ENCODE assay signal across 1 cellular context in the genomic region with DNA sequence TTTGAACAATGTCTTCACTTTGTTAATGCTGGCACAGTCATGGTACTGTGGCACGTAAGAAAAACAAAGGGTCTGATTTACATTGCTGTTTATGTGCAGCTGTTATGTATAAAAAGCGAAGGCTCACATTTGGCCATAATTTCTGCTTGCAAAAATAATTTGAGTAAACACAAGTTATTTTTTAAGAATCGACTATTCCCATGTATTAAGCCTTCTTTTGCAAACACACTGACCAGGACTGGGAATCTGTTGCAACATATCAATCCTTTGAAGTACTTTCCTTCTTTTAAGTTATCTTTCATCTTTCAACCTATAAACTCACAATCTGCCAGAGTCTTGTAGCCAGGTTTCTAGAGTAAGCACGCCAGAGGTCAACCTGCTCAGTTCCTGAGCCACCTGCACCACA.
TF ChIP-seq lines count a peak whose summit lies in the region.

No MANE protein-coding gene starts in this region.

TF ChIP-seq in HepG2, 621 proteins besides CTCF, POLR2A, EP300 and RAD21 (continued from another document and continues in another):
- TF ChIP-seq, protein P1, sequence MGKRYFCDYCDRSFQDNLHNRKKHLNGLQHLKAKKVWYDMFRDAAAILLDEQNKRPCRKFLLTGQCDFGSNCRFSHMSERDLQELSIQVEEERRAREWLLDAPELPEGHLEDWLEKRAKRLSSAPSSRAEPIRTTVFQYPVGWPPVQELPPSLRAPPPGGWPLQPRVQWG (CRISPR knock-in tag; IDR thresholded peaks at IDR 0.05; ENCODE audit: borderline replicate concordance, low read depth), result no peak
- TF ChIP-seq KDM5A (IDR thresholded peaks at IDR 0.05; ENCODE audit: borderline replicate concordance, low read length) (no peak), GABPA (IDR thresholded peaks at IDR 0.05; ENCODE audit: low read depth, low read length) (no peak), GABPA (CRISPR knock-in tag; IDR thresholded peaks at IDR 0.05; ENCODE audit: low read depth) (peak; percentile 51; the same call in 1 of the 2 replicates), KDM6A (CRISPR knock-in tag; IDR thresholded peaks at IDR 0.05; ENCODE audit: low read depth) (no peak), ZSCAN21 (CRISPR knock-in tag; IDR thresholded peaks at IDR 0.05; ENCODE audit: borderline replicate concordance) (0 out of 2 replicates have a peak, but pooled peaks have one; percentile 21), ZSCAN20 (CRISPR knock-in tag; IDR thresholded peaks at IDR 0.05; ENCODE audit: borderline replicate concordance) (no peak), HMGA1 (CRISPR knock-in tag; conservative IDR thresholded peaks at IDR 0.05) (no peak), TEAD2 (CRISPR knock-in tag; IDR thresholded peaks at IDR 0.05) (no peak), ZMAT3 (CRISPR knock-in tag; conservative IDR thresholded peaks at IDR 0.05) (0 out of 2 replicates have a peak, but pooled peaks have one; percentile 56), U2AF1 (optimal IDR thresholded peaks at IDR 0.05; ENCODE audit: low read depth, low read length) (no peak), POLR2G (IDR thresholded peaks at IDR 0.05; ENCODE audit: low read depth, low read length) (no peak), KLF16 (CRISPR knock-in tag; IDR thresholded peaks at IDR 0.05) (peak in 1 of 2 experiments; percentile 46; a peak in 1 of 4 replicates), ONECUT2 (CRISPR knock-in tag; IDR thresholded peaks at IDR 0.05) (peak; percentile 82), ZNF768 (CRISPR knock-in tag; IDR thresholded peaks at IDR 0.05) (no peak), NFKB2 (CRISPR knock-in tag; IDR thresholded peaks at IDR 0.05; ENCODE audit: borderline replicate concordance) (no peak), NCOR1 (IDR thresholded peaks at IDR 0.05; ENCODE audit: borderline replicate concordance, low read length) (peak; percentile 86; the same call in 1 of the 2 replicates), FOXO1 (CRISPR knock-in tag; IDR thresholded peaks at IDR 0.05) (peak; percentile 84), ELF3 (CRISPR knock-in tag; IDR thresholded peaks at IDR 0.05) (peak; percentile 66), MYNN (CRISPR knock-in tag; IDR thresholded peaks at IDR 0.05; ENCODE audit: low read depth) (no peak), ETV5 (CRISPR knock-in tag; IDR thresholded peaks at IDR 0.05; ENCODE audit: borderline replicate concordance) (peak; percentile 63; the same call in 1 of the 2 replicates), ZFP41 (CRISPR knock-in tag; IDR thresholded peaks at IDR 0.05; ENCODE audit: borderline replicate concordance) (no peak), CBX2 (IDR thresholded peaks at IDR 0.05; ENCODE audit: low read depth, low read length) (no peak), CBX2 (CRISPR knock-in tag; IDR thresholded peaks at IDR 0.05; ENCODE audit: low read depth) (no peak), ZNF564 (CRISPR knock-in tag; IDR thresholded peaks at IDR 0.05) (no peak), SIX1 (CRISPR knock-in tag; IDR thresholded peaks at IDR 0.05; ENCODE audit: borderline replicate concordance) (peak; percentile 75; the same call in 1 of the 2 replicates), EHMT2 (IDR thresholded peaks at IDR 0.05; ENCODE audit: borderline replicate concordance, low read depth, low read length) (peak; percentile 30; the same call in 1 of the 2 replicates)
- TF ChIP-seq, protein P2, sequence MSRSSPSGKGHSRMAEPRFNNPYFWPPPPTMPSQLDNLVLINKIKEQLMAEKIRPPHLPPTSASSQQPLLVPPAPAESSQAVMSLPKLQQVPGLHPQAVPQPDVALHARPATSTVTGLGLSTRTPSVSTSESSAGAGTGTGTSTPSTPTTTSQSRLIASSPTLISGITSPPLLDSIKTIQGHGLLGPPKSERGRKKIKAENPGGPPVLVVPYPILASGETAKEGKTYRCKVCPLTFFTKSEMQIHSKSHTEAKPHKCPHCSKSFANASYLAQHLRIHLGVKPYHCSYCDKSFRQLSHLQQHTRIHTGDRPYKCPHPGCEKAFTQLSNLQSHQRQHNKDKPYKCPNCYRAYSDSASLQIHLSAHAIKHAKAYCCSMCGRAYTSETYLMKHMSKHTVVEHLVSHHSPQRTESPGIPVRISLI (CRISPR knock-in tag; IDR thresholded peaks at IDR 0.05; ENCODE audit: borderline replicate concordance), result peak; percentile 57; the same call in 1 of the 2 replicates
- TF ChIP-seq, protein P3, sequence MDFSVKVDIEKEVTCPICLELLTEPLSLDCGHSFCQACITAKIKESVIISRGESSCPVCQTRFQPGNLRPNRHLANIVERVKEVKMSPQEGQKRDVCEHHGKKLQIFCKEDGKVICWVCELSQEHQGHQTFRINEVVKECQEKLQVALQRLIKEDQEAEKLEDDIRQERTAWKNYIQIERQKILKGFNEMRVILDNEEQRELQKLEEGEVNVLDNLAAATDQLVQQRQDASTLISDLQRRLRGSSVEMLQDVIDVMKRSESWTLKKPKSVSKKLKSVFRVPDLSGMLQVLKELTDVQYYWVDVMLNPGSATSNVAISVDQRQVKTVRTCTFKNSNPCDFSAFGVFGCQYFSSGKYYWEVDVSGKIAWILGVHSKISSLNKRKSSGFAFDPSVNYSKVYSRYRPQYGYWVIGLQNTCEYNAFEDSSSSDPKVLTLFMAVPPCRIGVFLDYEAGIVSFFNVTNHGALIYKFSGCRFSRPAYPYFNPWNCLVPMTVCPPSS (IDR thresholded peaks at IDR 0.05), result no peak
- TF ChIP-seq, protein P4, sequence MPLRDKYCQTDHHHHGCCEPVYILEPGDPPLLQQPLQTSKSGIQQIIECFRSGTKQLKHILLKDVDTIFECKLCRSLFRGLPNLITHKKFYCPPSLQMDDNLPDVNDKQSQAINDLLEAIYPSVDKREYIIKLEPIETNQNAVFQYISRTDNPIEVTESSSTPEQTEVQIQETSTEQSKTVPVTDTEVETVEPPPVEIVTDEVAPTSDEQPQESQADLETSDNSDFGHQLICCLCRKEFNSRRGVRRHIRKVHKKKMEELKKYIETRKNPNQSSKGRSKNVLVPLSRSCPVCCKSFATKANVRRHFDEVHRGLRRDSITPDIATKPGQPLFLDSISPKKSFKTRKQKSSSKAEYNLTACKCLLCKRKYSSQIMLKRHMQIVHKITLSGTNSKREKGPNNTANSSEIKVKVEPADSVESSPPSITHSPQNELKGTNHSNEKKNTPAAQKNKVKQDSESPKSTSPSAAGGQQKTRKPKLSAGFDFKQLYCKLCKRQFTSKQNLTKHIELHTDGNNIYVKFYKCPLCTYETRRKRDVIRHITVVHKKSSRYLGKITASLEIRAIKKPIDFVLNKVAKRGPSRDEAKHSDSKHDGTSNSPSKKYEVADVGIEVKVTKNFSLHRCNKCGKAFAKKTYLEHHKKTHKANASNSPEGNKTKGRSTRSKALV (CRISPR knock-in tag; IDR thresholded peaks at IDR 0.05), result no peak; the same call in 1 of the 2 replicates
- TF ChIP-seq, protein P5, sequence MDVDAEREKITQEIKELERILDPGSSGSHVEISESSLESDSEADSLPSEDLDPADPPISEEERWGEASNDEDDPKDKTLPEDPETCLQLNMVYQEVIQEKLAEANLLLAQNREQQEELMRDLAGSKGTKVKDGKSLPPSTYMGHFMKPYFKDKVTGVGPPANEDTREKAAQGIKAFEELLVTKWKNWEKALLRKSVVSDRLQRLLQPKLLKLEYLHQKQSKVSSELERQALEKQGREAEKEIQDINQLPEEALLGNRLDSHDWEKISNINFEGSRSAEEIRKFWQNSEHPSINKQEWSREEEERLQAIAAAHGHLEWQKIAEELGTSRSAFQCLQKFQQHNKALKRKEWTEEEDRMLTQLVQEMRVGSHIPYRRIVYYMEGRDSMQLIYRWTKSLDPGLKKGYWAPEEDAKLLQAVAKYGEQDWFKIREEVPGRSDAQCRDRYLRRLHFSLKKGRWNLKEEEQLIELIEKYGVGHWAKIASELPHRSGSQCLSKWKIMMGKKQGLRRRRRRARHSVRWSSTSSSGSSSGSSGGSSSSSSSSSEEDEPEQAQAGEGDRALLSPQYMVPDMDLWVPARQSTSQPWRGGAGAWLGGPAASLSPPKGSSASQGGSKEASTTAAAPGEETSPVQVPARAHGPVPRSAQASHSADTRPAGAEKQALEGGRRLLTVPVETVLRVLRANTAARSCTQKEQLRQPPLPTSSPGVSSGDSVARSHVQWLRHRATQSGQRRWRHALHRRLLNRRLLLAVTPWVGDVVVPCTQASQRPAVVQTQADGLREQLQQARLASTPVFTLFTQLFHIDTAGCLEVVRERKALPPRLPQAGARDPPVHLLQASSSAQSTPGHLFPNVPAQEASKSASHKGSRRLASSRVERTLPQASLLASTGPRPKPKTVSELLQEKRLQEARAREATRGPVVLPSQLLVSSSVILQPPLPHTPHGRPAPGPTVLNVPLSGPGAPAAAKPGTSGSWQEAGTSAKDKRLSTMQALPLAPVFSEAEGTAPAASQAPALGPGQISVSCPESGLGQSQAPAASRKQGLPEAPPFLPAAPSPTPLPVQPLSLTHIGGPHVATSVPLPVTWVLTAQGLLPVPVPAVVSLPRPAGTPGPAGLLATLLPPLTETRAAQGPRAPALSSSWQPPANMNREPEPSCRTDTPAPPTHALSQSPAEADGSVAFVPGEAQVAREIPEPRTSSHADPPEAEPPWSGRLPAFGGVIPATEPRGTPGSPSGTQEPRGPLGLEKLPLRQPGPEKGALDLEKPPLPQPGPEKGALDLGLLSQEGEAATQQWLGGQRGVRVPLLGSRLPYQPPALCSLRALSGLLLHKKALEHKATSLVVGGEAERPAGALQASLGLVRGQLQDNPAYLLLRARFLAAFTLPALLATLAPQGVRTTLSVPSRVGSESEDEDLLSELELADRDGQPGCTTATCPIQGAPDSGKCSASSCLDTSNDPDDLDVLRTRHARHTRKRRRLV (CRISPR knock-in tag; IDR thresholded peaks at IDR 0.05), result no peak
- TF ChIP-seq, protein P6, sequence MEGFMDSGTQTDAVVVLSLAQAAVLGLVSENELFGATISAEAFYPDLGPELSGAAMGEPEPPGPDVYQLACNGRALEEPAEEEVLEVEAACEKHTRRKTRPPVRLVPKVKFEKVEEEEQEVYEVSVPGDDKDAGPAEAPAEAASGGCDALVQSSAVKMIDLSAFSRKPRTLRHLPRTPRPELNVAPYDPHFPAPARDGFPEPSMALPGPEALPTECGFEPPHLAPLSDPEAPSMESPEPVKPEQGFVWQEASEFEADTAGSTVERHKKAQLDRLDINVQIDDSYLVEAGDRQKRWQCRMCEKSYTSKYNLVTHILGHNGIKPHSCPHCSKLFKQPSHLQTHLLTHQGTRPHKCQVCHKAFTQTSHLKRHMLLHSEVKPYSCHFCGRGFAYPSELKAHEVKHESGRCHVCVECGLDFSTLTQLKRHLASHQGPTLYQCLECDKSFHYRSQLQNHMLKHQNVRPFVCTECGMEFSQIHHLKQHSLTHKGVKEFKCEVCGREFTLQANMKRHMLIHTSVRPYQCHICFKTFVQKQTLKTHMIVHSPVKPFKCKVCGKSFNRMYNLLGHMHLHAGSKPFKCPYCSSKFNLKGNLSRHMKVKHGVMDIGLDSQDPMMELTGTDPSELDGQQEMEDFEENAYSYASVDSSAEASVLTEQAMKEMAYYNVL (CRISPR knock-in tag; IDR thresholded peaks at IDR 0.05; ENCODE audit: borderline replicate concordance), result peak; percentile 96; the same call in 1 of the 2 replicates
- TF ChIP-seq, protein P7, sequence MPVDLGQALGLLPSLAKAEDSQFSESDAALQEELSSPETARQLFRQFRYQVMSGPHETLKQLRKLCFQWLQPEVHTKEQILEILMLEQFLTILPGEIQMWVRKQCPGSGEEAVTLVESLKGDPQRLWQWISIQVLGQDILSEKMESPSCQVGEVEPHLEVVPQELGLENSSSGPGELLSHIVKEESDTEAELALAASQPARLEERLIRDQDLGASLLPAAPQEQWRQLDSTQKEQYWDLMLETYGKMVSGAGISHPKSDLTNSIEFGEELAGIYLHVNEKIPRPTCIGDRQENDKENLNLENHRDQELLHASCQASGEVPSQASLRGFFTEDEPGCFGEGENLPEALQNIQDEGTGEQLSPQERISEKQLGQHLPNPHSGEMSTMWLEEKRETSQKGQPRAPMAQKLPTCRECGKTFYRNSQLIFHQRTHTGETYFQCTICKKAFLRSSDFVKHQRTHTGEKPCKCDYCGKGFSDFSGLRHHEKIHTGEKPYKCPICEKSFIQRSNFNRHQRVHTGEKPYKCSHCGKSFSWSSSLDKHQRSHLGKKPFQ (CRISPR knock-in tag; IDR thresholded peaks at IDR 0.05; ENCODE audit: insufficient replicate concordance), result no peak
- TF ChIP-seq, protein P8, sequence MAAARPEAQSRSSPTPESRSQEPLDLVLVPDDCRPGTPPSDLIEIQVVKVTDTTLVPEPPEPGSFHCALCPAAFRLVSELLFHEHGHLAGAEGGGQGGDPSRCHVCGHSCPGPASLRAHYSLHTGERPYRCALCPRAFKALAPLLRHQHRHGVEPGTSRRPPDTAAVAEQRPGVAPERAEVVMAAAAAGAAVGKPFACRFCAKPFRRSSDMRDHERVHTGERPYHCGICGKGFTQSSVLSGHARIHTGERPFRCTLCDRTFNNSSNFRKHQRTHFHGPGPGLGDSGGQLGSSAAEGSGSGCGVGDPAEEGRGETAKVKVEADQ (CRISPR knock-in tag; IDR thresholded peaks at IDR 0.05; ENCODE audit: borderline replicate concordance), result no peak
- TF ChIP-seq, protein P9, sequence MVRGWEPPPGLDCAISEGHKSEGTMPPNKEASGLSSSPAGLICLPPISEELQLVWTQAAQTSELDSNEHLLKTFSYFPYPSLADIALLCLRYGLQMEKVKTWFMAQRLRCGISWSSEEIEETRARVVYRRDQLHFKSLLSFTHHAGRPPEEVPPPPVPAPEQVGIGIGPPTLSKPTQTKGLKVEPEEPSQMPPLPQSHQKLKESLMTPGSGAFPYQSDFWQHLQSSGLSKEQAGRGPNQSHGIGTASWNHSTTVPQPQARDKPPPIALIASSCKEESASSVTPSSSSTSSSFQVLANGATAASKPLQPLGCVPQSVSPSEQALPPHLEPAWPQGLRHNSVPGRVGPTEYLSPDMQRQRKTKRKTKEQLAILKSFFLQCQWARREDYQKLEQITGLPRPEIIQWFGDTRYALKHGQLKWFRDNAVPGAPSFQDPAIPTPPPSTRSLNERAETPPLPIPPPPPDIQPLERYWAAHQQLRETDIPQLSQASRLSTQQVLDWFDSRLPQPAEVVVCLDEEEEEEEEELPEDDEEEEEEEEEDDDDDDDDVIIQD (CRISPR knock-in tag; IDR thresholded peaks at IDR 0.05; ENCODE audit: low read depth), result peak; percentile 74; the same call in 1 of the 2 replicates
- TF ChIP-seq, protein P10, sequence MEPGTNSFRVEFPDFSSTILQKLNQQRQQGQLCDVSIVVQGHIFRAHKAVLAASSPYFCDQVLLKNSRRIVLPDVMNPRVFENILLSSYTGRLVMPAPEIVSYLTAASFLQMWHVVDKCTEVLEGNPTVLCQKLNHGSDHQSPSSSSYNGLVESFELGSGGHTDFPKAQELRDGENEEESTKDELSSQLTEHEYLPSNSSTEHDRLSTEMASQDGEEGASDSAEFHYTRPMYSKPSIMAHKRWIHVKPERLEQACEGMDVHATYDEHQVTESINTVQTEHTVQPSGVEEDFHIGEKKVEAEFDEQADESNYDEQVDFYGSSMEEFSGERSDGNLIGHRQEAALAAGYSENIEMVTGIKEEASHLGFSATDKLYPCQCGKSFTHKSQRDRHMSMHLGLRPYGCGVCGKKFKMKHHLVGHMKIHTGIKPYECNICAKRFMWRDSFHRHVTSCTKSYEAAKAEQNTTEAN (CRISPR knock-in tag; conservative IDR thresholded peaks at IDR 0.05), result peak; percentile 74; the same call in 1 of the 2 replicates
- TF ChIP-seq, protein P11, sequence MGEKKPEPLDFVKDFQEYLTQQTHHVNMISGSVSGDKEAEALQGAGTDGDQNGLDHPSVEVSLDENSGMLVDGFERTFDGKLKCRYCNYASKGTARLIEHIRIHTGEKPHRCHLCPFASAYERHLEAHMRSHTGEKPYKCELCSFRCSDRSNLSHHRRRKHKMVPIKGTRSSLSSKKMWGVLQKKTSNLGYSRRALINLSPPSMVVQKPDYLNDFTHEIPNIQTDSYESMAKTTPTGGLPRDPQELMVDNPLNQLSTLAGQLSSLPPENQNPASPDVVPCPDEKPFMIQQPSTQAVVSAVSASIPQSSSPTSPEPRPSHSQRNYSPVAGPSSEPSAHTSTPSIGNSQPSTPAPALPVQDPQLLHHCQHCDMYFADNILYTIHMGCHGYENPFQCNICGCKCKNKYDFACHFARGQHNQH (CRISPR knock-in tag; IDR thresholded peaks at IDR 0.05), result peak; percentile 64
